ENCODE assay signal across 23 cellular contexts in the genomic region with DNA sequence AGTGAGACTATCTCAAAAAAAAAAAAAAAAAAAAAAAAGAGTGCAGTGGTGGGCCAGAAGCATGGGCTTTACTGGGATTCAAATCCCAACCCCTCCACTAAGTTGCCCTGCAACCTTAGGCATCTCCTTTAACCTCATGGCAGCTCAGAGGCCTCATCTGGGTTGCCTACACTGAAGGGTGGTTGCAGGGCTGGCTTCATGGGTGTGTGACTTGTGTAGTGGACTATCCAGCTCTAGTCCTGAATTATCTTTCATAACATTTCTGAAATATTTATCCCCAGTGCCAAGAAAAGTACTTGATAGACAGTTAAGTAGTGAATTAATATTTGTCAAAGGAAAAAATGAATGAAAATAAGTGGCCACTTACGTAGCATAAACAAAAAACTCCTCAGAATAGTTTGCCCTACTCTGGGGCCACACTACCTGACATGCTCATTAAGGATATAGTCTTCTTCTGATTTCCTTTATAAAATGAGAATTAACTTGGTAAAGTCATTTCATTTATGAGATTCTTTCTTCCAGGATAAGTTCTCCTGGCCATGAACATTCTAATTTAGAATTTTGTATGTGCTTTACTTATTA.
DNase-seq lines count a peak whose midpoint lies in the region; ATAC-seq and TF ChIP-seq lines count a peak whose summit lies in the region.
"Had no signal": no experiment of that assay in that cellular context is flagged by ENCODE, and none has a peak within 500 bp of the region (broad histone marks: within the 10 kb centered on the region; RNA-seq: fewer than 3 reads in every experiment).

No MANE protein-coding gene starts in this region.

- CTCF ChIA-PET in activated CD4-positive, alpha-beta memory T cell treated with anti-CD3 and anti-CD28 coated beads, Interleukin-2, amount 10 ng/mL, durations not matched to agents 7 days and 5 days (lab: Charles Lee): no interaction called here

- no peaks in the 10 kb centered on the region for H3K36me3 Mint-ChIP-seq in activated CD4-positive, alpha-beta memory T cell treated with anti-CD3 and anti-CD28 coated beads, Interleukin-2, amount 10 ng/mL, durations not matched to agents 7 days and 5 days (ENCODE audit: low read depth)
- H3K36me3 Mint-ChIP-seq: CD14-positive monocyte; CD8-positive, alpha-beta memory T cell had no signal

- no peak overlapping the region for H4K8ac ChIP-seq in mesenchymal stem cell (ENCODE audit: low read length)

- WGBS in mesenchymal stem cell: no CpG with 5 or more reads among the region's 1 CpG

- no peak overlapping the region for H3K4me2 ChIP-seq in mesenchymal stem cell (ENCODE audit: low read length, poor library complexity, severe bottlenecking)
- H3K4me2 ChIP-seq: A549; BLaER1 treated with 17β-estradiol and CSF1 and Interleukin-3, amounts not matched to agents 10 nM and 100 nM had no signal

- no peak for TF ChIP-seq CTCF in lower lobe of right lung (IDR thresholded peaks at IDR 0.05)
- no peak for TF ChIP-seq CTCF in upper lobe of right lung (IDR thresholded peaks at IDR 0.05)

- DNase-seq in cardiac septum (ENCODE audit: low spot score) (peak; percentile 35), Right ventricle myocardium superior (no peak), lower lobe of right lung (no peak), upper lobe of right lung (peak; percentile 54), mesenchymal stem cell (no peak)
- no peak for DNase-seq in activated CD4-positive, alpha-beta memory T cell treated with anti-CD3 and anti-CD28 coated beads, Interleukin-2, amount 10 ng/mL, durations not matched to agents 7 days and 5 days
- DNase-seq: 8988T; ACHN; AML-193; BE2C; CD4-positive, alpha-beta T cell; CD8-positive, alpha-beta memory T cell; DMS 273 treated with DMSO at 0.1 percent for 48 hours; DMS79; EL; GDM1; GM23248; H7; HCEC 1CT had no signal

- no peak overlapping the region for H2AFZ ChIP-seq in mesenchymal stem cell (ENCODE audit: low read depth, low read length)
- H2AFZ ChIP-seq: GM23248 had no signal

- H4K91ac ChIP-seq in mesenchymal stem cell (ENCODE audit: low read length): no peak overlapping the region

- H3K4me1 Mint-ChIP-seq in activated CD4-positive, alpha-beta memory T cell treated with anti-CD3 and anti-CD28 coated beads, Interleukin-2, amount 10 ng/mL, durations not matched to agents 7 days and 5 days: no peaks in the 10 kb centered on the region
- H3K4me1 Mint-ChIP-seq: CD14-positive monocyte; CD8-positive, alpha-beta memory T cell had no signal

- H3K23ac ChIP-seq in mesenchymal stem cell (ENCODE audit: low read length in 2 of 2): no peak overlapping the region

- no peaks in the 10 kb centered on the region for H3K9me3 Mint-ChIP-seq in activated CD4-positive, alpha-beta memory T cell treated with anti-CD3 and anti-CD28 coated beads, Interleukin-2, amount 10 ng/mL, durations not matched to agents 7 days and 5 days
- H3K9me3 Mint-ChIP-seq: CD4-positive, alpha-beta T cell; CD8-positive, alpha-beta memory T cell had no signal

- H3K27me3 ChIP-seq in lower lobe of right lung (ENCODE audit: low read depth) (no peaks in the 10 kb centered on the region), upper lobe of right lung (no peaks in the 10 kb centered on the region), mesenchymal stem cell (ENCODE audit: control insufficient read depth in 1 of 2, insufficient read depth in 1 of 2, low read length in 2 of 2) (peaks cover 0 to 36% of the 10 kb centered on the region in 2 experiments)
- H3K27me3 ChIP-seq: BE2C had no signal

- H2AK5ac ChIP-seq in mesenchymal stem cell (ENCODE audit: low read length, severe bottlenecking): no peak overlapping the region

- POLR2A ChIA-PET in activated CD4-positive, alpha-beta memory T cell treated with anti-CD3 and anti-CD28 coated beads, Interleukin-2, amount 10 ng/mL, durations not matched to agents 7 days and 5 days (lab: Charles Lee): no interaction called here

- H3K27ac ChIP-seq in lower lobe of right lung (no peak overlapping the region), upper lobe of right lung (no peak overlapping the region), mesenchymal stem cell (ENCODE audit: low read length, poor library complexity, severe bottlenecking) (no peak overlapping the region)
- H3K27ac ChIP-seq: A549; BLaER1 treated with 17β-estradiol and CSF1 and Interleukin-3, amounts not matched to agents 10 nM and 100 nM; GM23248 had no signal

- H2BK120ac ChIP-seq in mesenchymal stem cell (ENCODE audit: low read depth, low read length): no peak overlapping the region

- H3K4ac ChIP-seq in mesenchymal stem cell (ENCODE audit: low read depth in 1 of 2, low read length in 2 of 2): no peak overlapping the region

- H2BK12ac ChIP-seq in mesenchymal stem cell (ENCODE audit: low read length in 2 of 2): peak overlapping the region in 1 of 2 experiments; percentile 82

- no peak overlapping the region for H3K4me3 ChIP-seq in lower lobe of right lung
- H3K4me3 ChIP-seq in upper lobe of right lung: no peak overlapping the region
- H3K4me3 ChIP-seq in mesenchymal stem cell (ENCODE audit: insufficient read depth in 1 of 2, low read depth in 1 of 2, low read length in 2 of 2): no peak overlapping the region
- H3K4me3 ChIP-seq: A549; BLaER1 treated with 17β-estradiol and CSF1 and Interleukin-3, amounts not matched to agents 10 nM and 100 nM; GM12878; GM23248 had no signal

- H3K4me1 ChIP-seq in lower lobe of right lung (no peaks in the 10 kb centered on the region), upper lobe of right lung (no peaks in the 10 kb centered on the region), mesenchymal stem cell (ENCODE audit: control insufficient read depth, insufficient read depth, low read depth, low read length) (peaks cover 15% of the 10 kb centered on the region)
- H3K4me1 ChIP-seq: BE2C had no signal

- H3K14ac ChIP-seq in mesenchymal stem cell (ENCODE audit: low read length in 2 of 2): no peak overlapping the region

- peaks cover 4% of the 10 kb centered on the region for H3K27me3 Mint-ChIP-seq in activated CD4-positive, alpha-beta memory T cell treated with anti-CD3 and anti-CD28 coated beads, Interleukin-2, amount 10 ng/mL, durations not matched to agents 7 days and 5 days

- H3K36me3 ChIP-seq in lower lobe of right lung (no peaks in the 10 kb centered on the region), upper lobe of right lung (no peaks in the 10 kb centered on the region), mesenchymal stem cell (ENCODE audit: control insufficient read depth in 1 of 2, insufficient read depth in 2 of 2, low read depth in 1 of 2, low read length in 2 of 2) (no peaks in the 10 kb centered on the region)
- H3K36me3 ChIP-seq: BE2C; BLaER1 treated with 17β-estradiol and CSF1 and Interleukin-3, amounts not matched to agents 10 nM and 100 nM had no signal

- no peak overlapping the region for H2BK15ac ChIP-seq in mesenchymal stem cell (ENCODE audit: low read depth, poor library complexity, severe bottlenecking)

- no peak overlapping the region for H3K9ac ChIP-seq in mesenchymal stem cell (ENCODE audit: low read length)
- H3K9ac ChIP-seq: BLaER1 treated with 17β-estradiol and CSF1 and Interleukin-3, amounts not matched to agents 10 nM and 100 nM; GM23248 had no signal

- H3K18ac ChIP-seq in mesenchymal stem cell (ENCODE audit: low read depth in 1 of 2, low read length in 2 of 2): no peak overlapping the region

- no peak overlapping the region for H3K27ac Mint-ChIP-seq in activated CD4-positive, alpha-beta memory T cell treated with anti-CD3 and anti-CD28 coated beads, Interleukin-2, amount 10 ng/mL, durations not matched to agents 7 days and 5 days
- H3K27ac Mint-ChIP-seq: CD14-positive monocyte; CD4-positive, alpha-beta T cell; CD8-positive, alpha-beta memory T cell had no signal

- ATAC-seq in Right ventricle myocardium superior (ENCODE audit: poor library complexity) (no peak), lower lobe of right lung (peak; percentile 85 to 90), upper lobe of right lung (peak; percentile 80)
- ATAC-seq: A549, GM12878 had no signal

- no peak overlapping the region for H2BK5ac ChIP-seq in mesenchymal stem cell (ENCODE audit: low read depth, low read length, poor library complexity, severe bottlenecking)

- H3K9me3 ChIP-seq in lower lobe of right lung (no peaks in the 10 kb centered on the region), upper lobe of right lung (no peaks in the 10 kb centered on the region), mesenchymal stem cell (ENCODE audit: control insufficient read depth, low read length) (no peaks in the 10 kb centered on the region)
- H3K9me3 ChIP-seq: A549; BE2C; BLaER1 treated with 17β-estradiol and CSF1 and Interleukin-3, amounts not matched to agents 10 nM and 100 nM had no signal

- intact Hi-C loops in cardiac septum (cut with DNase I): loop anchor here (10.0 kb wide), 1 partner anchor 253 kb away; no protein-coding TSS in a partner anchor
- intact Hi-C loops in Right ventricle myocardium superior (cut with DNase I): no loop called here
- intact Hi-C loops in lower lobe of right lung (cut with DNase I): no loop called here
- intact Hi-C loops in upper lobe of right lung (cut with DNase I): no loop called here

- no peaks in the 10 kb centered on the region for H3K79me1 ChIP-seq in mesenchymal stem cell (replicated peaks; ENCODE audit: low read length, poor library complexity, severe bottlenecking)

- no peak overlapping the region for H3K4me3 Mint-ChIP-seq in activated CD4-positive, alpha-beta memory T cell treated with anti-CD3 and anti-CD28 coated beads, Interleukin-2, amount 10 ng/mL, durations not matched to agents 7 days and 5 days
- H3K4me3 Mint-ChIP-seq: CD14-positive monocyte; CD4-positive, alpha-beta T cell; CD8-positive, alpha-beta memory T cell had no signal

Comparison
In these comparisons a context has a peak if more than half of its experiments do, and no peak if none do; other contexts are left out.
1. DNase-seq: peak in cardiac septum (single experiment) and upper lobe of right lung (single experiment); none in Right ventricle myocardium superior (single experiment), lower lobe of right lung (single experiment), activated CD4-positive, alpha-beta memory T cell treated with anti-CD3 and anti-CD28 coated beads, Interleukin-2, amount 10 ng/mL, durations not matched to agents 7 days and 5 days (single experiment) and mesenchymal stem cell (single experiment).